Comparison of ENCODE assay signal across 23 cellular contexts in genomic region chr7:19202599-19202998, GRCh38. TPM values are rescaled to one million over a fixed set of nuclear protein-coding genes. Genes with fewer than 3 reads are reported as not detected.
"Had no signal": no experiment of that assay in that cellular context is flagged by ENCODE, and none has a peak within 500 bp of the region (broad histone marks: within the 10 kb centered on the region; RNA-seq: fewer than 3 reads in every experiment).

No MANE protein-coding gene starts in this region.

- H3K4me3 ChIP-seq: body of pancreas, K562 had no signal

- H3K9me3 ChIP-seq: body of pancreas had no signal

- H3K4me1 ChIP-seq: body of pancreas had no signal

- H3K27ac ChIP-seq: body of pancreas had no signal

- DNase-seq: activated CD4-positive, alpha-beta T cell treated with anti-CD3 and anti-CD28 coated beads for 48 hours; activated CD4-positive, alpha-beta T cell treated with anti-CD3 and anti-CD28 coated beads, Interleukin-2, amount 50 U/mL, for 48 hours; activated CD4-positive, CD25-positive, alpha-beta regulatory T cell treated with anti-CD3 and anti-CD28 coated beads, Interleukin-2, amount 50 U/mL, for 72 hours; activated CD8-positive, alpha-beta memory T cell treated with anti-CD3 and anti-CD28 coated beads, Interleukin-2, amount 10 ng/mL, durations not matched to agents 7 days and 5 days; activated effector memory CD4-positive, alpha-beta T cell treated with Interleukin-2 at 50 U/mL for 16 hours; activated naive CD4-positive, alpha-beta T cell; activated T-cell treated with anti-CD3 and anti-CD28 coated beads, Interleukin-2, amount 50 U/mL, for 24 hours; aorta; body of pancreas; Karpas-422; NCI-H1048; NCI-H1417; NCI-H1930; NCI-H345; NCI-H510A; NCI-H526 treated with DMSO at 0.1 percent for 48 hours; NK-92 treated with Interleukin-12 subunit alpha and Interleukin-12 subunit beta, amount 100 ng/mL, for 24 hours; SHP77 treated with DMSO at 0.1 percent for 48 hours had no signal

- H3K27me3 ChIP-seq: body of pancreas had no signal

- FAIRE-seq: K562 had no signal

RNA-seq across cellular contexts. Expression of gene FERD3L, which starts 57.4 kb away (rescaled TPM):
- total RNA-seq: activated CD8-positive, alpha-beta memory T cell treated with anti-CD3 and anti-CD28 coated beads, Interleukin-2, amount 10 ng/mL, durations not matched to agents 7 days and 5 days; activated T-helper 1 cell treated with anti-CD3 and anti-CD28 coated beads, Interleukin-12 subunit alpha, Interleukin-12 subunit beta, Interleukin-2, Interleukin-4 antibody, amounts not matched to agents 30 ng/mL and 10 ng/mL and 1 ng/mL, durations not matched to agents 14 hours and 24 hours and 36 hours; aorta; body of pancreas; K562; M059J; SK-MEL-5; WTC11 had no signal
- polyA plus RNA-seq: aorta, K562 had no signal
